1 cellular context compared by ENCODE assay signal in genomic region chr12:116430911-116431565, GRCh38.
TF ChIP-seq lines count a peak whose summit lies in the region.

No MANE protein-coding gene starts in this region.

TF ChIP-seq in H1, 55 proteins besides CTCF, POLR2A, EP300 and RAD21:
- no peak for TF ChIP-seq CTBP2 (IDR thresholded peaks at IDR 0.05; ENCODE audit: borderline replicate concordance, insufficient read depth, insufficient read length, low read length)
- TF ChIP-seq SP1 (IDR thresholded peaks at IDR 0.05; ENCODE audit: low read depth, low read length) = no peak
- TF ChIP-seq KDM4A (IDR thresholded peaks at IDR 0.05; ENCODE audit: low read depth, low read length, severe bottlenecking) = no peak
- TF ChIP-seq EZH2 (IDR thresholded peaks at IDR 0.05; ENCODE audit: low read depth, low read length, severe bottlenecking) = no peak
- no peak for TF ChIP-seq CBX5 (IDR thresholded peaks at IDR 0.05; ENCODE audit: low read depth, low read length)
